22 cellular contexts compared by ENCODE assay signal in the genomic region with DNA sequence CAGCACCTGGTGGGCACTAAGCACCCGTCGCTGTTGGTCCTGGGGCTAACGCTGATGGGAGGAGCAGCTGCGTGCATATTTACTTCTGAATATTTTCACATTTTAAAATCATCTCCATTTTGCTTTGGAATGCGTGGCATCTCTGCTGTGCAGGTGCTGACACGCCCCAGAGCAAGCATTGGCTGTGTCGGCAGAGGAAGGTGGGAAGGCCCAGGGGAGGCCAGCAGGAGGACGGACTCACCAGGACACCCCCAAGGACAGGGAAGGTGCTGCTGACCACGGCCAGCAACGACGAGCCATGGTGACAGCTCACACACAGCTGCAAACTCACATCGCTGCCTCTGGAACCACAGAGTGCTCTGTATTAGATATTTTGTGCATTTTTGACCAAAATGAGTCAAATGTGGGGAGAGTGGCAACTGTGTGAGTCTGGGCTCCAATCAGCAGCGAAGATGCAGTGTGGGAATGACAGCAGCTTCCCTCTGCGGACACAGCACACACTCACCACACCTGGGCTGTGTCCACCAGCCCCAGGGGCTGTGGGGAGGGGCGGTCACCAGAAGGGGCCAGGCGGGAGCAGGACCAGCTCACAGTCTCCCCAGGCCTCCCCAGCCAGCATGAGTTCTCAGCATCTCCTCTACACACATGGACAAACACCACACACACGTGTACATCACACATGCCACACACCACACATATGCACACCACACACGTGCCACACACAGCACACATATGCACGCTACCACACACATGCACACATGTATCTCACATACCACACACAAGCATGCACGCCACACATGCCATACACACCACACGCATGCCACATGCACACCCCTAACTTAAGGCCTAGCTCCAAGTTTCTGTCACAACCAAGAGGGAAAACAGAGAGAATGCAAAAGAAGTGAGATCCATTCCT. TPM values are rescaled to one million over a fixed set of nuclear protein-coding genes. Genes with fewer than 3 reads are reported as not detected.
DNase-seq lines count a peak whose midpoint lies in the region; ATAC-seq, FAIRE-seq and TF ChIP-seq lines count a peak whose summit lies in the region.
"Had no signal": no experiment of that assay in that cellular context is flagged by ENCODE, and none has a peak within 500 bp of the region (broad histone marks: within the 10 kb centered on the region; RNA-seq: fewer than 3 reads in every experiment).

No MANE protein-coding gene starts in this region.

- H3K9ac ChIP-seq in H1 (replicated peaks in 1 of 4; ENCODE audit: extremely low read depth in 1 of 4, low read depth in 3 of 4, low read length in 3 of 4) = no peak overlapping the region

- H3K4me3 ChIP-seq in H1 (ENCODE audit: extremely low read depth in 1 of 4, insufficient read depth in 2 of 4, low read depth in 3 of 4, low read length in 4 of 4) = no peak overlapping the region

- H4K8ac ChIP-seq in H1 (ENCODE audit: extremely low read depth, insufficient read depth, low read length) = no peak overlapping the region; the same call in none of the 2 replicates

- no peak for TF ChIP-seq CTCF in RWPE1 (conservative IDR thresholded peaks at IDR 0.05; ENCODE audit: low read depth)
- TF ChIP-seq CTCF in H1 (IDR thresholded peaks at IDR 0.05; ENCODE audit: control extremely low read depth in 1 of 3, insufficient read depth in 1 of 3, low read depth in 1 of 3, low read length in 3 of 3) = no peak
- TF ChIP-seq CTCF in type B pancreatic cell (conservative IDR thresholded peaks at IDR 0.05) = no peak

- no peak overlapping the region for H3K18ac ChIP-seq in H1 (ENCODE audit: extremely low read depth, low read length)

- peaks cover 1 to 2% of the 10 kb centered on the region in 2 experiments for H4K20me1 ChIP-seq in H1 (replicated peaks in 1 of 2; ENCODE audit: control insufficient read depth in 1 of 2, insufficient read depth in 2 of 2, low read length in 2 of 2)

- H3K27me3 Mint-ChIP-seq in type B pancreatic cell = peaks cover 2% of the 10 kb centered on the region
- H3K27me3 Mint-ChIP-seq in T-cell = peaks cover 3 to 12% of the 10 kb centered on the region in 2 donors
- H3K27me3 Mint-ChIP-seq: CD4-positive, CD25-positive, alpha-beta regulatory T cell had no signal

- H2BK120ac ChIP-seq in H1 (replicated peaks; ENCODE audit: low read depth, low read length) = no peak overlapping the region

- peak overlapping the region; percentile 46 for H3K4me3 Mint-ChIP-seq in type B pancreatic cell
- H3K4me3 Mint-ChIP-seq in T-cell = no peak overlapping the region
- H3K4me3 Mint-ChIP-seq: CD4-positive, CD25-positive, alpha-beta regulatory T cell; HFFc6 had no signal

- no peak overlapping the region for H2AFZ ChIP-seq in H1 (ENCODE audit: low read length)

- intact Hi-C loops in Right ventricle myocardium inferior (cut with DNase I) (no loop called here), cardiac septum (cut with DNase I) (no loop called here)

- no peaks in the 10 kb centered on the region for H3K23me2 ChIP-seq in H1 (ENCODE audit: low read depth, low read length)

- no peak for TF ChIP-seq EP300 in H1 (IDR thresholded peaks at IDR 0.05; ENCODE audit: borderline replicate concordance in 1 of 2, low read depth in 2 of 2, low read length in 2 of 2)

- H3K4me1 Mint-ChIP-seq in type B pancreatic cell (ENCODE audit: unreplicated experiment) = no peaks in the 10 kb centered on the region
- H3K4me1 Mint-ChIP-seq in T-cell = no peaks in the 10 kb centered on the region
- H3K4me1 Mint-ChIP-seq: CD4-positive, CD25-positive, alpha-beta regulatory T cell had no signal

- H2BK12ac ChIP-seq in H1 (ENCODE audit: low read depth, low read length) = no peak overlapping the region

- 87% methylated on average over 21 of the region's 21 CpGs; no CpG with 5 or more reads in 1 of the 2 experiments for WGBS in H1 (ENCODE audit: extremely low coverage in 1 of 2, insufficient coverage in 1 of 2, insufficient read length in 1 of 2, insufficient replicate concordance in 2 of 2, low coverage in 1 of 2, low lambda C conversion rate in 2 of 2, missing lambda C conversion rate in 1 of 2), 2 experiments

- H3K27ac Mint-ChIP-seq in type B pancreatic cell (peak overlapping the region; percentile 15), T-cell (no peak overlapping the region)
- H3K27ac Mint-ChIP-seq: CD4-positive, CD25-positive, alpha-beta regulatory T cell; HFFc6 had no signal

- no peak overlapping the region for H3K4ac ChIP-seq in H1 (replicated peaks; ENCODE audit: insufficient read length, low read depth, low read length)

- peaks cover 0 to 4% of the 10 kb centered on the region in 2 experiments; a peak in 1 of 4 replicates for H3K9me3 ChIP-seq in H1 (ENCODE audit: insufficient read depth in 2 of 2, low read depth in 1 of 2, low read length in 1 of 2)

- peak overlapping the region; percentile 39; the same call in 1 of the 2 replicates for H2BK5ac ChIP-seq in H1 (ENCODE audit: low read depth, low read length)

- H3K79me1 ChIP-seq in H1 (ENCODE audit: low read depth, low read length) = no peaks in the 10 kb centered on the region

- H3K79me2 ChIP-seq in H1 (ENCODE audit: control insufficient read depth in 1 of 2, insufficient read depth in 2 of 2, low read length in 2 of 2) = no peaks in the 10 kb centered on the region

- no peaks in the 10 kb centered on the region for H3K4me1 ChIP-seq in H1 (replicated peaks in 1 of 4; ENCODE audit: control insufficient read depth in 3 of 4, insufficient read depth in 4 of 4, low read length in 3 of 4)

- H3K9me3 Mint-ChIP-seq in type B pancreatic cell (no peaks in the 10 kb centered on the region), T-cell (no peaks in the 10 kb centered on the region)

- peak overlapping the region; percentile 88 for H4K91ac ChIP-seq in H1 (replicated peaks; ENCODE audit: insufficient read length, low read length)

- H4K5ac ChIP-seq in H1 (ENCODE audit: insufficient read length, low read depth, low read length) = no peak overlapping the region

- H3K23ac ChIP-seq in H1 (ENCODE audit: insufficient read length) = no peak overlapping the region

- DNase-seq in Right ventricle myocardium inferior (ENCODE audit: missing footprints) = peak; percentile 58
- DNase-seq in cardiac septum (ENCODE audit: low spot score) = no peak
- DNase-seq in RWPE1 (ENCODE audit: low spot score) = peak; percentile 13
- DNase-seq in H1 (ENCODE audit: low read depth in 1 of 2, low spot score in 2 of 2) = no peak
- DNase-seq in type B pancreatic cell (ENCODE audit: extremely low spot score, unreplicated experiment) = no peak
- DNase-seq in T-cell = no peak
- DNase-seq in OCI-M1 (lab: John Stamatoyannopoulos, UW) = no peak
- DNase-seq: CD4-positive, CD25-positive, alpha-beta regulatory T cell; DMS 273 treated with DMSO at 0.1 percent for 48 hours; DMS79 treated with DMSO at 0.1 percent for 48 hours; HFFc6; KG1; NCI-H1105; NCI-H1694 treated with DMSO at 0.1 percent for 48 hours; NCI-H2081 treated with DMSO at 0.1 percent for 48 hours; NCI-H2171 treated with DMSO at 0.1 percent for 48 hours; NCI-H524 treated with DMSO at 0.1 percent for 48 hours; NCI-H82; PC-3; SIG-M5 had no signal

- ATAC-seq in Right ventricle myocardium inferior = no peak
- no peak for ATAC-seq in HG03460 (IDR thresholded peaks at IDR 0.05; ENCODE audit: unreplicated experiment)
- ATAC-seq in T-cell (replicated peaks in 1 of 4) = no peak
- ATAC-seq: PC-3 had no signal

- H3K4me2 ChIP-seq in H1 (ENCODE audit: insufficient read depth in 1 of 2, low read depth in 2 of 2, low read length in 2 of 2) = no peak overlapping the region

- H2BK15ac ChIP-seq in H1 (ENCODE audit: low read length) = peak overlapping the region; percentile 98; the same call in 1 of the 2 replicates

- FAIRE-seq in H1 (lab: Jason Lieb, UNC) = no peak

- H3K14ac ChIP-seq in H1 (ENCODE audit: insufficient read length) = no peak overlapping the region

- peak overlapping the region; percentile 66 for H2AK5ac ChIP-seq in H1 (ENCODE audit: low read depth, low read length)

- H3K27ac ChIP-seq in RWPE1 (no peak overlapping the region), H1 (ENCODE audit: low read depth, low read length) (no peak overlapping the region)
- H3K27ac ChIP-seq: HL-60 had no signal

- TF ChIP-seq POLR2A in H1 (IDR thresholded peaks at IDR 0.05; ENCODE audit: control extremely low read depth in 1 of 2, low read depth in 2 of 2, low read length in 2 of 2) = no peak

- no peak overlapping the region for H3K56ac ChIP-seq in H1 (replicated peaks; ENCODE audit: insufficient read length, low read depth, low read length)

- POLR2A ChIA-PET in RWPE1 (lab: Yijun Ruan, JAX; ENCODE audit: low non-redundant PET) = no interaction called here
- POLR2A ChIA-PET in H1 (lab: Charles Lee; ENCODE audit: partially characterized antibody) = interaction anchor here (0.6 to 1.3 kb wide), 2 partner anchors 11 to 132 kb away, joined by 3 to 4 read pairs; no protein-coding TSS in a partner anchor
- POLR2A ChIA-PET in T-cell (lab: Charles Lee) = no interaction called here

- H3K27me3 ChIP-seq in H1 (replicated peaks in 1 of 4; ENCODE audit: control insufficient read depth in 3 of 4, extremely low read depth in 1 of 4, insufficient read depth in 3 of 4, low read length in 3 of 4) = no peaks in the 10 kb centered on the region

- no peak for TF ChIP-seq RAD21 in H1 (IDR thresholded peaks at IDR 0.05 in 1 of 2, conservative IDR thresholded peaks at IDR 0.05 in 1 of 2; ENCODE audit: low read depth in 2 of 2, low read length in 2 of 2)

- H2BK20ac ChIP-seq in H1 (ENCODE audit: low read length) = peak overlapping the region; percentile 94; the same call in 1 of the 2 replicates

- H3K36me3 Mint-ChIP-seq in type B pancreatic cell (no peaks in the 10 kb centered on the region), T-cell (no peaks in the 10 kb centered on the region)
- H3K36me3 Mint-ChIP-seq: CD4-positive, CD25-positive, alpha-beta regulatory T cell had no signal

- CTCF ChIA-PET in RWPE1 (lab: Yijun Ruan, JAX) (no interaction called here), H1 (lab: Charles Lee; ENCODE audit: partially characterized antibody) (interaction anchor here (0.9 to 1.3 kb wide), 5 partner anchors 14 to 134 kb away, joined by 3 to 4 read pairs (median 3); no protein-coding TSS in a partner anchor), T-cell (lab: Charles Lee) (no interaction called here)

- no peaks in the 10 kb centered on the region for H3K36me3 ChIP-seq in H1 (ENCODE audit: control insufficient read depth in 2 of 4, insufficient read depth in 4 of 4, low read length in 3 of 4)

RNA-seq across cellular contexts. Expression of gene PTPRN2, which starts 58.2 kb away (rescaled TPM):
- total RNA-seq in Right ventricle myocardium inferior (1.6 TPM), cardiac septum (0.92 TPM), type B pancreatic cell (ENCODE audit: low replicate concordance) (15.4 and 16.2 TPM in 2 replicates), T-cell (1 to 10 TPM in 2 of 5 donors, under 1 TPM in 3; 0.60 to 1.7 (median 0.82) TPM)
- total RNA-seq in H1 (2021; fragmentation: NEBNext Ultra II Directional; extraction: Animal tissue kit (Norgen Biotek cat#: 25700)) = 3.6 and 4.5 TPM in 2 replicates
- 2.6 and 4.9 TPM in 2 replicates for polyA plus RNA-seq in H1 (2011; rRNA removed)
- polyA plus RNA-seq in H1 (2011; cell fraction: cytosol; rRNA removed) = 3.7 TPM
- polyA plus RNA-seq in H1 (2011; cell fraction: nucleus; rRNA removed) = 5.5 TPM
- polyA plus RNA-seq in H1 (2012, experiment 1 of 2) = 1.3 to 2.3 TPM (median 1.8 TPM) in 4 replicates
- polyA plus RNA-seq in H1 (2012, experiment 2 of 2) = 1.4 TPM
- 1.4 TPM for polyA plus RNA-seq in H1 (2013, experiment 1 of 2)
- 1.5 TPM for polyA plus RNA-seq in H1 (2013, experiment 2 of 2)
- 3.4 and 3.5 TPM in 2 replicates for polyA minus RNA-seq in H1 (2011; rRNA and poly(A)+ RNA removed)
- 4.8 TPM for polyA minus RNA-seq in H1 (2011; cell fraction: cytosol; rRNA and poly(A)+ RNA removed)
- polyA minus RNA-seq in H1 (2011; cell fraction: nucleus; rRNA and poly(A)+ RNA removed) = 7.4 TPM

Comparison
In these comparisons a context has a peak if more than half of its experiments do, and no peak if none do; other contexts are left out.
1. DNase-seq: peak in Right ventricle myocardium inferior (single experiment) and RWPE1 (single experiment); none in cardiac septum (single experiment), H1 (0 of 2), type B pancreatic cell (single experiment), T-cell (0 of 34) and OCI-M1 (single experiment).